15 cellular contexts compared by ENCODE assay signal in genomic region chr5:122180863-122181519, GRCh38. TPM values are rescaled to one million over a fixed set of nuclear protein-coding genes. Genes with fewer than 3 reads are reported as not detected.
DNase-seq lines count a peak whose midpoint lies in the region; ATAC-seq and TF ChIP-seq lines count a peak whose summit lies in the region.
"Had no signal": no experiment of that assay in that cellular context is flagged by ENCODE, and none has a peak within 500 bp of the region (broad histone marks: within the 10 kb centered on the region; RNA-seq: fewer than 3 reads in every experiment).

No MANE protein-coding gene starts in this region.

- peak overlapping the region; percentile 34 for H3K27ac Mint-ChIP-seq in activated T-cell treated with anti-CD3 and anti-CD28 coated beads, Interleukin-2, amount 50 U/mL, for 72 hours
- H3K27ac Mint-ChIP-seq in type B pancreatic cell = peak overlapping the region; percentile 13
- peak overlapping the region in 1 of 8 donors; percentile 70 for H3K27ac Mint-ChIP-seq in CD8-positive, alpha-beta memory T cell

- H3K9me3 ChIP-seq in adrenal gland (replicated peaks in 1 of 3) = no peaks in the 10 kb centered on the region
- no peaks in the 10 kb centered on the region for H3K9me3 ChIP-seq in CD8-positive, alpha-beta memory T cell (ENCODE audit: low read length)
- H3K9me3 ChIP-seq: BLaER1, transverse colon had no signal

- CTCF ChIA-PET in CD8-positive, alpha-beta memory T cell (lab: Charles Lee) = no interaction called here

- H3K36me3 ChIP-seq in adrenal gland (replicated peaks in 1 of 2) = no peaks in the 10 kb centered on the region
- no peaks in the 10 kb centered on the region for H3K36me3 ChIP-seq in CD8-positive, alpha-beta memory T cell (ENCODE audit: insufficient read depth, low read length)
- H3K36me3 ChIP-seq: BLaER1, transverse colon had no signal

- no peaks in the 10 kb centered on the region for H3K4me1 ChIP-seq in adrenal gland (replicated peaks in 1 of 2)
- H3K4me1 ChIP-seq in CD8-positive, alpha-beta memory T cell (ENCODE audit: insufficient read depth, low read length) = no peaks in the 10 kb centered on the region
- H3K4me1 ChIP-seq: BLaER1 had no signal

- peaks cover 19% of the 10 kb centered on the region for H3K4me1 Mint-ChIP-seq in activated T-cell treated with anti-CD3 and anti-CD28 coated beads, Interleukin-2, amount 50 U/mL, for 72 hours (ENCODE audit: low read depth)
- H3K4me1 Mint-ChIP-seq in type B pancreatic cell (ENCODE audit: unreplicated experiment) = peaks cover 15% of the 10 kb centered on the region
- no peaks in the 10 kb centered on the region for H3K4me1 Mint-ChIP-seq in CD8-positive, alpha-beta memory T cell

- H3K27ac ChIP-seq in adrenal gland = peak overlapping the region in 3 of 5 donors; percentile 6 to 46 (median 38)
- no peak overlapping the region for H3K27ac ChIP-seq in CD8-positive, alpha-beta memory T cell (ENCODE audit: low read depth, low read length)
- H3K27ac ChIP-seq: BLaER1 had no signal

- POLR2A ChIA-PET in CD8-positive, alpha-beta memory T cell (lab: Charles Lee) = no interaction called here

- ATAC-seq in activated T-cell treated with anti-CD3 and anti-CD28 coated beads, Interleukin-2, amount 50 U/mL, for 72 hours (replicated peaks in 1 of 2) = peak; percentile 88 to 89
- no peak for ATAC-seq in GM18861 (IDR thresholded peaks at IDR 0.05; ENCODE audit: unreplicated experiment)

- intact Hi-C loops in adrenal gland (cut with DNase I) = no loop called here

- H3K9me3 Mint-ChIP-seq in activated T-cell treated with anti-CD3 and anti-CD28 coated beads, Interleukin-2, amount 50 U/mL, for 72 hours = peaks cover 1 to 2% of the 10 kb centered on the region in 2 donors
- H3K9me3 Mint-ChIP-seq in type B pancreatic cell = no peaks in the 10 kb centered on the region
- peaks cover 0 to 7% (median 0%) of the 10 kb centered on the region in 5 donors for H3K9me3 Mint-ChIP-seq in CD8-positive, alpha-beta memory T cell

- H3K27me3 Mint-ChIP-seq in activated T-cell treated with anti-CD3 and anti-CD28 coated beads, Interleukin-2, amount 50 U/mL, for 72 hours (ENCODE audit: low read depth) = peaks cover 19% of the 10 kb centered on the region
- H3K27me3 Mint-ChIP-seq in type B pancreatic cell = no peaks in the 10 kb centered on the region
- peaks cover 1 to 8% of the 10 kb centered on the region in 2 donors for H3K27me3 Mint-ChIP-seq in CD8-positive, alpha-beta memory T cell

- H3K27me3 ChIP-seq in adrenal gland = no peaks in the 10 kb centered on the region
- H3K27me3 ChIP-seq in CD8-positive, alpha-beta memory T cell (ENCODE audit: insufficient read depth, low read length, poor library complexity, severe bottlenecking) = no peaks in the 10 kb centered on the region
- H3K27me3 ChIP-seq: BLaER1, transverse colon had no signal

- DNase-seq in activated T-cell treated with anti-CD3 and anti-CD28 coated beads, Interleukin-2, amount 50 U/mL, for 72 hours = no peak
- DNase-seq in activated T-cell treated with anti-CD3 and anti-CD28 coated beads, Interleukin-2, amount 50 U/mL, for 1 hour = no peak
- DNase-seq in adrenal gland (no peak), glomerular visceral epithelial cell (ENCODE audit: extremely low spot score) (peak; percentile 74), type B pancreatic cell (ENCODE audit: extremely low spot score, unreplicated experiment) (no peak)
- no peak for DNase-seq in stimulated activated CD4-positive, alpha-beta T cell treated with anti-CD3 and anti-CD28 coated beads, Interleukin-12 subunit alpha, Interleukin-12 subunit beta, amount 100 ng/mL, for 4 hours
- DNase-seq in CD8-positive, alpha-beta memory T cell = no peak
- DNase-seq: activated gamma-delta T cell treated with Interleukin-2 at 50 U/mL for 16 hours; NCI-H1048; NK-92 treated with Interleukin-12 subunit alpha and Interleukin-12 subunit beta, amount 100 ng/mL, for 24 hours; stimulated activated CD4-positive, alpha-beta T cell treated with anti-CD3 and anti-CD28 coated beads, Interleukin-2, amount 100 ng/mL, for 48 hours; T1000; transverse colon had no signal

- no peak overlapping the region for H3K4me3 ChIP-seq in adrenal gland
- H3K4me3 ChIP-seq in CD8-positive, alpha-beta memory T cell (ENCODE audit: low read length) = no peak overlapping the region
- H3K4me3 ChIP-seq: BLaER1, transverse colon had no signal

- WGBS in adrenal gland, 4 donors = 45 to 55% (median 47%) methylated on average over 2 of the region's 2 CpGs

- H3K36me3 Mint-ChIP-seq in activated T-cell treated with anti-CD3 and anti-CD28 coated beads, Interleukin-2, amount 50 U/mL, for 72 hours (ENCODE audit: insufficient read depth in 2 of 2) = no peaks in the 10 kb centered on the region
- no peaks in the 10 kb centered on the region for H3K36me3 Mint-ChIP-seq in type B pancreatic cell
- no peaks in the 10 kb centered on the region for H3K36me3 Mint-ChIP-seq in CD8-positive, alpha-beta memory T cell

- no peak for TF ChIP-seq POLR2A in adrenal gland (IDR thresholded peaks at IDR 0.05)

- TF ChIP-seq CTCF in adrenal gland (IDR thresholded peaks at IDR 0.05) (no peak), type B pancreatic cell (conservative IDR thresholded peaks at IDR 0.05) (no peak)

- peak overlapping the region; percentile 19 to 45 for H3K4me3 Mint-ChIP-seq in activated T-cell treated with anti-CD3 and anti-CD28 coated beads, Interleukin-2, amount 50 U/mL, for 72 hours
- H3K4me3 Mint-ChIP-seq in type B pancreatic cell = no peak overlapping the region
- no peak overlapping the region for H3K4me3 Mint-ChIP-seq in CD8-positive, alpha-beta memory T cell

RNA-seq across cellular contexts. Expression of gene ZNF474, which starts 51.6 kb away (rescaled TPM):
- under 1 TPM in 1 of 2 donors, not detected in 1; 0.12 TPM for total RNA-seq in activated T-cell treated with anti-CD3 and anti-CD28 coated beads, Interleukin-2, amount 50 U/mL, for 72 hours
- total RNA-seq in adrenal gland (under 1 TPM in 5 of 8 donors, not detected in 3; 0.28 to 0.88 (median 0.39) TPM), type B pancreatic cell (ENCODE audit: low replicate concordance) (0.24 and 1.9 TPM in 2 replicates)
- polyA plus RNA-seq in adrenal gland = under 1 TPM; 0.16 to 0.24 (median 0.17) TPM
- under 1 TPM in 1 of 2 experiments, not detected in 1; 0.29 TPM for total RNA-seq in CD8-positive, alpha-beta memory T cell
- not detected for polyA plus RNA-seq in CD8-positive, alpha-beta memory T cell
- total RNA-seq: transverse colon had no signal

Comparison
In these comparisons a context has a peak if more than half of its experiments do, and no peak if none do; other contexts are left out.
1. H3K4me3 Mint-ChIP-seq: peak in activated T-cell treated with anti-CD3 and anti-CD28 coated beads, Interleukin-2, amount 50 U/mL, for 72 hours (2 of 2); none in type B pancreatic cell (single experiment) and CD8-positive, alpha-beta memory T cell (0 of 7).